ENCODE assay signal across 14 cellular contexts in the genomic region with DNA sequence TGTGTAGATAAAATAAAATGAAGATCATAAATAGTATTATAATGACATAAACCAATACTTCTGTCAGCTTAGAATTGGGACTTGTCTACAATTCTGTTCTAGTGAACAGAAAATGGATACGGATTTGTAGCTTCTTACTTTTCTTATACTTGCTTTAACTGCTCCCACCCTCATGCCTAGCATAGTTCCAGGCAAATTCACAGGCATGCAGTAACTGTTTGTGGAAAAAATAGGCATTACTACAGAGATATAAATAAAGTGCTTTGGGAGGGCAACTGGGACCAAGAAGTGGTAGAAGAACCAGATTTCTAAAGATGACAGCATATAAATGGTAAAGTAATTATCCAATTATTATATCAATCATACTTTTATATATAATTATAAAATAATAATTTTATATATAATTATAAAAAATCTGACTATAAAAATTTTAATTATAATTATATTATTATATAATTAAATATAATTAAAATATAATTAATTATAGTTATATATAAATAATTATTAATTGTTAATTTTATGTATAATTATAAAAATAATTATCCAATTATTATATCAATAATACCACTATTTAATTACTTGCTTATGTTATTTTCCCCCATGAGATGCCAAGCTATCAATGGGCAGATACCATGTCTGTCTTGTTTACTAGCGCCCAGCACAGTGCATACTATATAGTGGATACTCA.
"Had no signal": no experiment of that assay in that cellular context is flagged by ENCODE, and none has a peak within 500 bp of the region (broad histone marks: within the 10 kb centered on the region; RNA-seq: fewer than 3 reads in every experiment).

No MANE protein-coding gene starts in this region.

- H3K4me1 Mint-ChIP-seq: T-cell had no signal

- H3K9me3 Mint-ChIP-seq: activated T-helper 1 cell treated with anti-CD3 and anti-CD28 coated beads, Interleukin-12 subunit alpha, Interleukin-12 subunit beta, Interleukin-2, Interleukin-4 antibody, amounts not matched to agents 30 ng/mL and 10 ng/mL and 1 ng/mL, durations not matched to agents 14 hours and 24 hours and 36 hours; effector memory CD8-positive, alpha-beta T cell; nephron; stimulated activated naive CD8-positive, alpha-beta T cell treated with anti-CD3 and anti-CD28 coated beads, Interleukin-15, Interleukin-2, amounts not matched to agents 100 ng/mL and 50 ng/mL, for 24 hours; T-cell had no signal

- DNase-seq: activated CD4-positive, alpha-beta T cell treated with anti-CD3 and anti-CD28 coated beads for 4 hours; activated naive CD4-positive, alpha-beta T cell; caudate nucleus; cortex of kidney; effector memory CD8-positive, alpha-beta T cell; glutamatergic neuron; stimulated activated CD4-positive, alpha-beta T cell treated with anti-CD3 and anti-CD28 coated beads, Interleukin-4, amount 100 ng/mL, for 24 hours; T-cell; T1000 had no signal

- H3K27ac ChIP-seq: VCaP had no signal

- ATAC-seq: effector memory CD8-positive, alpha-beta T cell; sciatic nerve; T-cell had no signal

- H3K27ac Mint-ChIP-seq: activated T-helper 1 cell treated with anti-CD3 and anti-CD28 coated beads, Interleukin-12 subunit alpha, Interleukin-12 subunit beta, Interleukin-2, Interleukin-4 antibody, amounts not matched to agents 30 ng/mL and 10 ng/mL and 1 ng/mL, durations not matched to agents 14 hours and 24 hours and 36 hours; effector memory CD8-positive, alpha-beta T cell; nephron; stimulated activated naive CD8-positive, alpha-beta T cell treated with anti-CD3 and anti-CD28 coated beads, Interleukin-15, Interleukin-2, amounts not matched to agents 100 ng/mL and 50 ng/mL, for 24 hours; T-cell had no signal

- H3K36me3 Mint-ChIP-seq: T-cell had no signal

- H3K4me3 Mint-ChIP-seq: activated T-helper 1 cell treated with anti-CD3 and anti-CD28 coated beads, Interleukin-12 subunit alpha, Interleukin-12 subunit beta, Interleukin-2, Interleukin-4 antibody, amounts not matched to agents 30 ng/mL and 10 ng/mL and 1 ng/mL, durations not matched to agents 14 hours and 24 hours and 36 hours; effector memory CD8-positive, alpha-beta T cell; nephron; stimulated activated naive CD8-positive, alpha-beta T cell treated with anti-CD3 and anti-CD28 coated beads, Interleukin-15, Interleukin-2, amounts not matched to agents 100 ng/mL and 50 ng/mL, for 24 hours; T-cell had no signal
